ENCODE assay signal across 23 cellular contexts in the genomic region with DNA sequence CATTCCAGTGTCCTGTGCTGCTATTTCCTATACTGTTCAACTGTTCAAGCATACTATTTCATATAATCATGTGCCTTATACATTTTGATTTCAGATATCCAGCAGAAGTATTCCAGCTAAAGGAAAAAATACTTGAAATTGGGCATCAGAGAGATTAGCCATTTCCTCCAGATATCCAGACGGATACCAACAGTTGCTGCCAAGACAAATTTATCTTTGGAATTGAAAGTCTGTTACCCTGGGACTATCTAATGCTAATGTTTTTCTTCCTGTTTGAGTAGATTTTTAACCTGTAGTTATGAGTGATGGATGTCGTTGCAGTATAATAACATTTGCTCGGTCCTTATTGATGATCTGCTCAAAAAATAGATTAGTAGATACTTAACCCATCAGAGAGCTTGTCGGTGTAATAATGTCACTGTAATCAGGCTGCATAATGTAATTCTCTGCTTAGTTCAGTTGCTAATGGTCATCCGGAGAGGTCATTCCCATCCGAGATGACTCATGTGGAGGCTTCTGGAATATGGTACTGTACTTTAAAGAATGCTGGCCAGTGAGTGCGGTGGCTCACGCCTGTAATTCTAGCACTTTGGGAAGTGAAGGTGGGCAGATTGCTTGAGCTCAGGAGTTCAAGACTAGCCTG.
"Had no signal": no experiment of that assay in that cellular context is flagged by ENCODE, and none has a peak within 500 bp of the region (broad histone marks: within the 10 kb centered on the region; RNA-seq: fewer than 3 reads in every experiment).

No MANE protein-coding gene starts in this region.

- H3K9me3 Mint-ChIP-seq: effector memory CD8-positive, alpha-beta T cell had no signal

- H3K4me3 Mint-ChIP-seq: effector memory CD8-positive, alpha-beta T cell; naive B cell; nephron progenitor cell; stimulated activated naive B cell treated with anti-CD40 and anti-IgM and Interleukin-4, amounts not matched to agents 10 μg/mL and 1 μg/mL and 100 μg/mL, for 72 hours; stimulated activated naive CD8-positive, alpha-beta T cell treated with anti-CD3 and anti-CD28 coated beads, Interleukin-15, amount 100 ng/mL, for 72 hours had no signal

- H3K27me3 ChIP-seq: hepatocyte, testis, tibial nerve, upper lobe of right lung, vagina had no signal

- FAIRE-seq: kidney had no signal

- H3K36me3 Mint-ChIP-seq: stimulated activated naive B cell treated with anti-CD40 and anti-IgM and Interleukin-4, amounts not matched to agents 10 μg/mL and 1 μg/mL and 100 μg/mL, for 72 hours had no signal

- H3K27ac Mint-ChIP-seq: effector memory CD8-positive, alpha-beta T cell; naive B cell; nephron progenitor cell; stimulated activated naive B cell treated with anti-CD40 and anti-IgM and Interleukin-4, amounts not matched to agents 10 μg/mL and 1 μg/mL and 100 μg/mL, for 72 hours; stimulated activated naive CD8-positive, alpha-beta T cell treated with anti-CD3 and anti-CD28 coated beads, Interleukin-15, amount 100 ng/mL, for 72 hours had no signal

- H3K4me1 Mint-ChIP-seq: naive B cell; nephron progenitor cell; stimulated activated naive B cell treated with anti-CD40 and anti-IgM and Interleukin-4, amounts not matched to agents 10 μg/mL and 1 μg/mL and 100 μg/mL, for 72 hours; stimulated activated naive CD8-positive, alpha-beta T cell treated with anti-CD3 and anti-CD28 coated beads, Interleukin-15, amount 100 ng/mL, for 72 hours had no signal

- H3K9me3 ChIP-seq: left ventricle myocardium inferior, psoas muscle, testis, upper lobe of right lung, vagina had no signal

- DNase-seq: effector memory CD8-positive, alpha-beta T cell; esophagus squamous epithelium; foreskin melanocyte; head of caudate nucleus; kidney; left cardiac atrium; left ventricle myocardium inferior; mesendoderm; naive B cell; nephron progenitor cell; psoas muscle; stimulated activated CD4-positive, alpha-beta T cell treated with anti-CD3 and anti-CD28 coated beads, Interleukin-2, amount 100 ng/mL, for 24 hours; stimulated activated CD4-positive, alpha-beta T cell treated with anti-CD3 and anti-CD28 coated beads, Interleukin-4, amount 100 ng/mL, for 4 hours; stimulated activated naive B cell treated with anti-CD40 and anti-IgM and Interleukin-4, amounts not matched to agents 10 μg/mL and 1 μg/mL and 100 μg/mL, for 72 hours; stimulated activated naive CD8-positive, alpha-beta T cell treated with anti-CD3 and anti-CD28 coated beads, Interleukin-15, amount 100 ng/mL, for 72 hours; testis; upper lobe of right lung had no signal

- H3K79me2 ChIP-seq: hepatocyte had no signal

- ATAC-seq: effector memory CD8-positive, alpha-beta T cell; left cardiac atrium; psoas muscle; sciatic nerve; stimulated activated naive B cell treated with anti-CD40 and anti-IgM and Interleukin-4, amounts not matched to agents 10 μg/mL and 1 μg/mL and 100 μg/mL, for 72 hours; stimulated activated naive CD8-positive, alpha-beta T cell treated with anti-CD3 and anti-CD28 coated beads, Interleukin-15, amount 100 ng/mL, for 72 hours; upper lobe of right lung had no signal

- H3K4me2 ChIP-seq: hepatocyte had no signal

- H2AFZ ChIP-seq: hepatocyte had no signal

- H3K4me1 ChIP-seq: esophagus squamous epithelium, left ventricle myocardium inferior, psoas muscle, testis, tibial nerve, upper lobe of right lung, vagina had no signal

- H3K4me3 ChIP-seq: coronary artery, esophagus squamous epithelium, hepatocyte, left ventricle myocardium inferior, lung, psoas muscle, testis, tibial nerve, upper lobe of right lung, vagina had no signal

- H3K27ac ChIP-seq: coronary artery, esophagus squamous epithelium, hepatocyte, left ventricle myocardium inferior, psoas muscle, testis, tibial nerve, upper lobe of right lung, vagina had no signal

- H3K36me3 ChIP-seq: esophagus squamous epithelium, left ventricle myocardium inferior, tibial nerve, upper lobe of right lung, vagina had no signal
